16 cellular contexts compared by ENCODE assay signal in the genomic region with DNA sequence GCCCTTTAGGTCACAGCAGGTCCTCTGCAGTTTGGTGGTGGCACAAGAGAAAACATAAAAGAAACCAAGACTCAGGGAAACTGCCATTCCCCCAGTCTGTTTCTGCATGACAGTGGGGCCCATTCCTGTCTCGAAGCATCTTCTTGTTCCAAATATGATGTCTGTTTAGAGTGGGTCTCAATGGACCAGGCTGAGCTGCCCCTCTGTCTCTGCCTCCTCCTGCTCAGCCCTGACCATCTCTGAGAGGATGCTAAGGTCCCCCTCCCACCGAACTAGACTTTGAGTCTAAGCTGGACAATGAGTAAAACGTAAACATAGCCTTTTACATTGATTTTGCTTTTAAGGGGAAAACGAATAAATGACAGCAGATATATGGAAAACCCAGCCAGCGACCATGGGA. TPM values are rescaled to one million over a fixed set of nuclear protein-coding genes. Genes with fewer than 3 reads are reported as not detected.
DNase-seq lines count a peak whose midpoint lies in the region; ATAC-seq, FAIRE-seq and TF ChIP-seq lines count a peak whose summit lies in the region.
"Had no signal": no experiment of that assay in that cellular context is flagged by ENCODE, and none has a peak within 500 bp of the region (broad histone marks: within the 10 kb centered on the region; RNA-seq: fewer than 3 reads in every experiment).

No MANE protein-coding gene starts in this region.

- CTCF ChIA-PET in HepG2 (lab: Yijun Ruan, JAX; ENCODE audit: low intra/inter-chr PET ratio, low total read pairs) = no interaction called here
- CTCF ChIA-PET in CD8-positive, alpha-beta T cell (lab: Charles Lee) = interaction anchor here (1.2 kb wide), 1 partner anchor 439 kb away, joined by 3 read pairs; no protein-coding TSS in a partner anchor
- CTCF ChIA-PET in naive thymus-derived CD4-positive, alpha-beta T cell (lab: Charles Lee) = no interaction called here

- H3K9me3 Mint-ChIP-seq in CD8-positive, alpha-beta T cell = no peaks in the 10 kb centered on the region
- peaks cover 0 to 9% (median 0%) of the 10 kb centered on the region in 11 donors for H3K9me3 Mint-ChIP-seq in naive thymus-derived CD4-positive, alpha-beta T cell
- H3K9me3 Mint-ChIP-seq: GM23338, H9 had no signal

- no peak overlapping the region for H3K4me2 ChIP-seq in HepG2 (ENCODE audit: low read depth, low read length)
- H3K4me2 ChIP-seq: A549, GM23338 had no signal

- no peaks in the 10 kb centered on the region for H3K79me2 ChIP-seq in HepG2 (ENCODE audit: insufficient read depth, low read length)

- TF ChIP-seq POLR2A in HepG2 (IDR thresholded peaks at IDR 0.05; ENCODE audit: insufficient read depth in 1 of 2, low read depth in 2 of 2, low read length in 2 of 2) = no peak
- TF ChIP-seq POLR2A in right lobe of liver (IDR thresholded peaks at IDR 0.05) = no peak

- no peak overlapping the region for H2AFZ ChIP-seq in HepG2 (ENCODE audit: low read length)
- H2AFZ ChIP-seq: GM23338 had no signal

- no peak for DNase-seq in HepG2 (ENCODE audit: low spot score)
- DNase-seq in right lobe of liver = no peak
- DNase-seq in CD8-positive, alpha-beta T cell = no peak
- peak; percentile 53 for DNase-seq in coronary artery (ENCODE audit: low spot score)
- no peak for DNase-seq in naive thymus-derived CD4-positive, alpha-beta T cell
- no peak for DNase-seq in DMS79 (lab: John Stamatoyannopoulos, UW)
- DNase-seq: BE2C, H9, IMR-90 had no signal

- peaks cover 38% of the 10 kb centered on the region for H3K4me1 ChIP-seq in HepG2 (ENCODE audit: insufficient read depth, low read length)
- H3K4me1 ChIP-seq in right lobe of liver = no peaks in the 10 kb centered on the region
- no peaks in the 10 kb centered on the region for H3K4me1 ChIP-seq in CD8-positive, alpha-beta T cell (ENCODE audit: insufficient read depth, low read length)
- peaks cover 0 to 5% of the 10 kb centered on the region in 2 donors for H3K4me1 ChIP-seq in naive thymus-derived CD4-positive, alpha-beta T cell (ENCODE audit: control insufficient read depth in 2 of 2, insufficient read depth in 2 of 2, low read length in 2 of 2)
- H3K4me1 ChIP-seq: A549, BE2C had no signal

- H3K27ac ChIP-seq in HepG2 (ENCODE audit: extremely low read length, insufficient read depth, low read length) (no peak overlapping the region), right lobe of liver (no peak overlapping the region), coronary artery (no peak overlapping the region)
- no peak overlapping the region for H3K27ac ChIP-seq in CD8-positive, alpha-beta T cell (ENCODE audit: low read depth, low read length)
- no peak overlapping the region for H3K27ac ChIP-seq in naive thymus-derived CD4-positive, alpha-beta T cell (ENCODE audit: low read depth, low read length)
- H3K27ac ChIP-seq: A549 had no signal

- no peak for FAIRE-seq in HepG2 (lab: Jason Lieb, UNC)
- FAIRE-seq: A549, GM12878, GM18507 had no signal

- H3K4me3 Mint-ChIP-seq in CD8-positive, alpha-beta T cell = no peak overlapping the region
- H3K4me3 Mint-ChIP-seq in naive thymus-derived CD4-positive, alpha-beta T cell = no peak overlapping the region
- H3K4me3 Mint-ChIP-seq: CD14-positive monocyte, GM23338, H9 had no signal

- H3K27me3 ChIP-seq in HepG2 (ENCODE audit: control insufficient read depth in 1 of 2, insufficient read depth in 2 of 2, low read length in 2 of 2) = no peaks in the 10 kb centered on the region
- H3K27me3 ChIP-seq in right lobe of liver = no peaks in the 10 kb centered on the region
- no peaks in the 10 kb centered on the region for H3K27me3 ChIP-seq in CD8-positive, alpha-beta T cell (ENCODE audit: insufficient read depth, low read length)
- H3K27me3 ChIP-seq in naive thymus-derived CD4-positive, alpha-beta T cell (ENCODE audit: control insufficient read depth in 2 of 2, insufficient read depth in 2 of 2, low read length in 2 of 2) = no peaks in the 10 kb centered on the region
- H3K27me3 ChIP-seq: BE2C had no signal

- no TSS peak for BruUV-seq in HepG2 (replicated peaks; lab: Mats Ljungman, UMichigan)

- H3K36me3 Mint-ChIP-seq in CD8-positive, alpha-beta T cell = peaks cover 10% of the 10 kb centered on the region
- peaks cover 2 to 42% (median 35%) of the 10 kb centered on the region in 5 donors for H3K36me3 Mint-ChIP-seq in naive thymus-derived CD4-positive, alpha-beta T cell

- H3K27ac Mint-ChIP-seq in CD8-positive, alpha-beta T cell = peak overlapping the region; percentile 55
- peak overlapping the region in 7 of 9 donors; percentile 23 to 90 (median 60) for H3K27ac Mint-ChIP-seq in naive thymus-derived CD4-positive, alpha-beta T cell
- H3K27ac Mint-ChIP-seq: GM23338, H9 had no signal

- TF ChIP-seq EP300 in HepG2 (IDR thresholded peaks at IDR 0.05; ENCODE audit: low read depth in 2 of 2, low read length in 2 of 2) = no peak
- no peak for TF ChIP-seq EP300 in HepG2 (CRISPR knock-in tag; IDR thresholded peaks at IDR 0.05; ENCODE audit: borderline replicate concordance)

- no peaks in the 10 kb centered on the region; a peak in 1 of 5 replicates for H3K36me3 ChIP-seq in HepG2 (replicated peaks in 1 of 2; ENCODE audit: control insufficient read depth in 1 of 2, insufficient read depth in 2 of 2, low read length in 2 of 2)
- H3K36me3 ChIP-seq in right lobe of liver = peaks cover 0 to 3% (median under 1%) of the 10 kb centered on the region in 4 donors
- no peaks in the 10 kb centered on the region for H3K36me3 ChIP-seq in CD8-positive, alpha-beta T cell (ENCODE audit: insufficient read depth, low read length)
- no peaks in the 10 kb centered on the region for H3K36me3 ChIP-seq in naive thymus-derived CD4-positive, alpha-beta T cell (ENCODE audit: control insufficient read depth in 2 of 3, insufficient read depth in 3 of 3, low read length in 3 of 3)
- H3K36me3 ChIP-seq: BE2C had no signal

- 71% methylated on average over 5 of the region's 5 CpGs for WGBS in HepG2 (ENCODE audit: low lambda C conversion rate)
- WGBS in right lobe of liver (ENCODE audit: insufficient coverage, low coverage, low lambda C conversion rate, missing lambda C conversion rate) = 82% methylated on average over 5 of the region's 5 CpGs

- H3K4me3 ChIP-seq in HepG2 (replicated peaks in 1 of 3; ENCODE audit: insufficient read depth in 1 of 3, low read depth in 2 of 3, low read length in 3 of 3) = no peak overlapping the region
- no peak overlapping the region for H3K4me3 ChIP-seq in right lobe of liver
- H3K4me3 ChIP-seq in CD8-positive, alpha-beta T cell (ENCODE audit: low read depth, low read length) = no peak overlapping the region
- no peak overlapping the region for H3K4me3 ChIP-seq in coronary artery
- H3K4me3 ChIP-seq in naive thymus-derived CD4-positive, alpha-beta T cell (ENCODE audit: low read length) = no peak overlapping the region
- H3K4me3 ChIP-seq: A549, GM12878, GM23338 had no signal

- peaks cover 5% of the 10 kb centered on the region for H3K27me3 Mint-ChIP-seq in CD8-positive, alpha-beta T cell (ENCODE audit: low read depth)
- H3K27me3 Mint-ChIP-seq in naive thymus-derived CD4-positive, alpha-beta T cell = peaks cover 0 to 9% (median 5%) of the 10 kb centered on the region in 5 donors

- H4K20me1 ChIP-seq in HepG2 (ENCODE audit: insufficient read depth, low read length) = no peaks in the 10 kb centered on the region

- H3K9me3 ChIP-seq in HepG2 (ENCODE audit: low read length) (no peaks in the 10 kb centered on the region), right lobe of liver (no peaks in the 10 kb centered on the region)
- H3K9me3 ChIP-seq in CD8-positive, alpha-beta T cell (ENCODE audit: low read length) = no peaks in the 10 kb centered on the region
- no peaks in the 10 kb centered on the region for H3K9me3 ChIP-seq in naive thymus-derived CD4-positive, alpha-beta T cell (ENCODE audit: control insufficient read depth in 2 of 3, low read length in 3 of 3)
- H3K9me3 ChIP-seq: A549, BE2C had no signal

- H3K9ac ChIP-seq in HepG2 (ENCODE audit: insufficient read depth, low read depth, low read length) = no peak overlapping the region

- in situ Hi-C loops in HepG2 (cut with HindIII; ENCODE audit: extremely low pct_ligation_motif_present, low pct_unique_long_range_greater_than_20kb) = no loop called here

- no peak for TF ChIP-seq RAD21 in HepG2 (CRISPR knock-in tag; IDR thresholded peaks at IDR 0.05)

- TF ChIP-seq CTCF in HepG2 (CRISPR knock-in tag; IDR thresholded peaks at IDR 0.05) (no peak), right lobe of liver (IDR thresholded peaks at IDR 0.05) (no peak), coronary artery (IDR thresholded peaks at IDR 0.05) (no peak)
- no peak for TF ChIP-seq CTCF in CD8-positive, alpha-beta T cell (IDR thresholded peaks at IDR 0.05)

- ATAC-seq in HepG2 (no peak), right lobe of liver (no peak), GM18867 (IDR thresholded peaks at IDR 0.05; ENCODE audit: unreplicated experiment) (no peak)
- ATAC-seq in CD8-positive, alpha-beta T cell = no peak
- ATAC-seq in naive thymus-derived CD4-positive, alpha-beta T cell = no peak
- ATAC-seq: A549, GM12878, GM23338 had no signal

- peaks cover 18% of the 10 kb centered on the region for H3K4me1 Mint-ChIP-seq in CD8-positive, alpha-beta T cell (ENCODE audit: low read depth)
- peaks cover 0 to 59% (median 46%) of the 10 kb centered on the region in 7 donors for H3K4me1 Mint-ChIP-seq in naive thymus-derived CD4-positive, alpha-beta T cell

- intact Hi-C loops in HepG2 (cut with micrococcal nuclease; ENCODE audit: unreplicated experiment) = no loop called here
- intact Hi-C loops in right lobe of liver (cut with DNase I) = no loop called here
- intact Hi-C loops in CD8-positive, alpha-beta T cell (cut with DNase I, micrococcal nuclease) = no loop called here
- intact Hi-C loops in naive thymus-derived CD4-positive, alpha-beta T cell (cut with micrococcal nuclease) = no loop called here

- POLR2A ChIA-PET in HepG2 (lab: Yijun Ruan, JAX) = no interaction called here
- POLR2A ChIA-PET in CD8-positive, alpha-beta T cell (lab: Charles Lee) = no interaction called here
- POLR2A ChIA-PET in naive thymus-derived CD4-positive, alpha-beta T cell (lab: Charles Lee) = no interaction called here

RNA-seq across cellular contexts. Expression of a gene that starts 40.4 kb away (rescaled TPM):
- total RNA-seq in HepG2 (2016; rRNA removed; fragmentation: Illumina TruSeq; extraction: Trizol) = 0.20 TPM in 2 replicates
- 0.20 and 0.26 TPM in 2 replicates for total RNA-seq in HepG2 (2016; cell fraction: cytosol; rRNA removed; fragmentation: Illumina TruSeq; extraction: Trizol; ENCODE audit: low read depth)
- total RNA-seq in HepG2 (2016; cell fraction: insoluble cytoplasmic fraction; rRNA removed; fragmentation: Illumina TruSeq; extraction: Trizol) = 0.18 and 0.26 TPM in 2 replicates
- 0.45 TPM in 1 of 2 replicates, not detected in the other for total RNA-seq in HepG2 (2016; cell fraction: membrane; rRNA removed; fragmentation: Illumina TruSeq; extraction: Trizol)
- total RNA-seq in HepG2 (2016; cell fraction: nucleus; rRNA removed; fragmentation: Illumina TruSeq; extraction: Trizol) = not detected in 2 replicates
- 0.25 and 0.56 TPM in 2 replicates for polyA plus RNA-seq in HepG2 (2011; rRNA removed)
- 0.28 and 0.48 TPM in 2 replicates for polyA plus RNA-seq in HepG2 (2011; cell fraction: cytosol; rRNA removed)
- polyA plus RNA-seq in HepG2 (2011; cell fraction: nucleus; rRNA removed) = 0.23 and 0.24 TPM in 2 replicates
- not detected in 2 replicates for polyA plus RNA-seq in HepG2 (2012)
- polyA plus RNA-seq in HepG2 (2016; cell fraction: cytosol; fragmentation: Illumina TruSeq; extraction: Trizol; ENCODE audit: low read depth) = 0.07 and 0.22 TPM in 2 replicates
- polyA plus RNA-seq in HepG2 (2016; cell fraction: insoluble cytoplasmic fraction; fragmentation: Illumina TruSeq; extraction: Trizol; ENCODE audit: low read depth) = 0.29 and 0.39 TPM in 2 replicates
- polyA plus RNA-seq in HepG2 (2016; cell fraction: membrane; fragmentation: Illumina TruSeq; extraction: Trizol; ENCODE audit: low read depth) = 0.48 and 0.54 TPM in 2 replicates
- 0.59 TPM in 1 of 2 replicates, not detected in the other for polyA plus RNA-seq in HepG2 (2016; cell fraction: nucleus; fragmentation: Illumina TruSeq; extraction: Trizol; ENCODE audit: insufficient read depth, low read depth)
- 0.70 TPM in 1 of 2 replicates, not detected in the other for polyA minus RNA-seq in HepG2 (2011; rRNA and poly(A)+ RNA removed; ENCODE audit: low replicate concordance)
- polyA minus RNA-seq in HepG2 (2011; cell fraction: cytosol; rRNA and poly(A)+ RNA removed) = not detected in 2 replicates
- polyA minus RNA-seq in HepG2 (2011; cell fraction: nucleus; rRNA and poly(A)+ RNA removed) = not detected in 2 replicates
- not detected for total RNA-seq in right lobe of liver
- total RNA-seq in CD8-positive, alpha-beta T cell = not detected
- total RNA-seq in naive thymus-derived CD4-positive, alpha-beta T cell = not detected
- not detected for polyA plus RNA-seq in naive thymus-derived CD4-positive, alpha-beta T cell
- total RNA-seq: GM12878, GM23338, IMR-90 had no signal
- polyA plus RNA-seq: AG04450, CD14-positive monocyte, GM12878, GM23338, IMR-90 had no signal
